10 cellular contexts compared by ENCODE assay signal in genomic region chr6:18261877-18262276, GRCh38. TPM values are rescaled to one million over a fixed set of nuclear protein-coding genes. Genes with fewer than 3 reads are reported as not detected.
DNase-seq lines count a peak whose midpoint lies in the region; ATAC-seq and TF ChIP-seq lines count a peak whose summit lies in the region.
"Had no signal": no experiment of that assay in that cellular context is flagged by ENCODE, and none has a peak within 500 bp of the region (broad histone marks: within the 10 kb centered on the region; RNA-seq: fewer than 3 reads in every experiment).

No MANE protein-coding gene starts in this region.

- H4K5ac ChIP-seq in mesendoderm (ENCODE audit: low read length) = no peak overlapping the region

- H4K20me1 ChIP-seq in BLaER1 treated with 17β-estradiol and CSF1 and Interleukin-3, amounts not matched to agents 10 nM and 100 nM = peaks cover 35 to 65% (median 61%) of the 10 kb centered on the region in 11 experiments
- H4K20me1 ChIP-seq in GM23338 (replicated peaks; ENCODE audit: insufficient read depth) = peaks cover 42% of the 10 kb centered on the region

- H3K27me3 ChIP-seq in BLaER1 treated with 17β-estradiol and CSF1 and Interleukin-3, amounts not matched to agents 10 nM and 100 nM = no peaks in the 10 kb centered on the region
- H3K27me3 ChIP-seq in GM23338 (ENCODE audit: insufficient read depth) (peaks cover 7% of the 10 kb centered on the region; the same call in 1 of the 2 replicates), mesendoderm (ENCODE audit: insufficient read depth, low read length, poor library complexity) (no peaks in the 10 kb centered on the region)
- H3K27me3 ChIP-seq: heart left ventricle had no signal

- H3K4me3 ChIP-seq in BLaER1 treated with 17β-estradiol and CSF1 and Interleukin-3, amounts not matched to agents 10 nM and 100 nM = peak overlapping the region; percentile 83 to 97 (median 92); a peak in 15 of 20 replicates
- peak overlapping the region; percentile 97 for H3K4me3 ChIP-seq in GM23338
- no peak overlapping the region for H3K4me3 ChIP-seq in mesendoderm (ENCODE audit: low read length)

- H3K9me3 ChIP-seq in BLaER1 treated with 17β-estradiol and CSF1 and Interleukin-3, amounts not matched to agents 10 nM and 100 nM (replicated peaks in 1 of 11) = peaks cover 12 to 17% (median 16%) of the 10 kb centered on the region in 11 experiments
- H3K9me3 ChIP-seq: heart left ventricle had no signal

- ATAC-seq in GM23338 (no peak), HG03108 (IDR thresholded peaks at IDR 0.05; ENCODE audit: unreplicated experiment) (no peak)
- ATAC-seq: heart left ventricle had no signal

- H2AFZ ChIP-seq in GM23338 = no peak overlapping the region

- peaks cover 78% of the 10 kb centered on the region for H3K36me3 Mint-ChIP-seq in GM23338 (ENCODE audit: low read depth)
- peaks cover 69% of the 10 kb centered on the region for H3K36me3 Mint-ChIP-seq in activated CD4-positive, alpha-beta memory T cell treated with anti-CD3 and anti-CD28 coated beads, Interleukin-2, amount 10 ng/mL, durations not matched to agents 7 days and 5 days (ENCODE audit: low read depth)

- H3K9me3 Mint-ChIP-seq in GM23338 = peaks cover 14% of the 10 kb centered on the region
- peaks cover 3% of the 10 kb centered on the region for H3K9me3 Mint-ChIP-seq in activated CD4-positive, alpha-beta memory T cell treated with anti-CD3 and anti-CD28 coated beads, Interleukin-2, amount 10 ng/mL, durations not matched to agents 7 days and 5 days

- CTCF ChIA-PET in activated CD4-positive, alpha-beta memory T cell treated with anti-CD3 and anti-CD28 coated beads, Interleukin-2, amount 10 ng/mL, durations not matched to agents 7 days and 5 days (lab: Charles Lee) = no interaction called here

- TF ChIP-seq CTCF in GM23338 (conservative IDR thresholded peaks at IDR 0.05; ENCODE audit: low read depth in 2 of 2) = no peak

- peak overlapping the region; percentile 76 to 96 (median 85) for H3K4me2 ChIP-seq in BLaER1 treated with 17β-estradiol and CSF1 and Interleukin-3, amounts not matched to agents 10 nM and 100 nM
- H3K4me2 ChIP-seq in GM23338 (peak overlapping the region; percentile 93), mesendoderm (ENCODE audit: low read length) (peak overlapping the region; percentile 31)

- H3K79me1 ChIP-seq in mesendoderm (ENCODE audit: low read length) = peaks cover 2% of the 10 kb centered on the region

- H4K8ac ChIP-seq in mesendoderm (ENCODE audit: low read depth, low read length) = no peak overlapping the region

- peaks cover 72% of the 10 kb centered on the region for H3K79me2 ChIP-seq in GM23338 (replicated peaks; ENCODE audit: insufficient read depth)
- peaks cover 61% of the 10 kb centered on the region for H3K79me2 ChIP-seq in mesendoderm (ENCODE audit: control insufficient read depth, insufficient read depth, low read length)

- H2BK120ac ChIP-seq in mesendoderm (ENCODE audit: low read depth, low read length) = no peak overlapping the region

- H3K23ac ChIP-seq in mesendoderm (ENCODE audit: low read length) = no peak overlapping the region

- H3K4me1 Mint-ChIP-seq in GM23338 = peaks cover 35% of the 10 kb centered on the region
- H3K4me1 Mint-ChIP-seq in activated CD4-positive, alpha-beta memory T cell treated with anti-CD3 and anti-CD28 coated beads, Interleukin-2, amount 10 ng/mL, durations not matched to agents 7 days and 5 days = peaks cover 57% of the 10 kb centered on the region

- WGBS in mesendoderm (ENCODE audit: extremely low coverage, insufficient coverage, low lambda C conversion rate) = no CpG with 5 or more reads among the region's 6 CpGs

- POLR2A ChIA-PET in activated CD4-positive, alpha-beta memory T cell treated with anti-CD3 and anti-CD28 coated beads, Interleukin-2, amount 10 ng/mL, durations not matched to agents 7 days and 5 days (lab: Charles Lee) = interaction anchor here (1.6 kb wide), 1 partner anchor 15 kb away, joined by 7 read pairs; no protein-coding TSS in a partner anchor

- H3K4ac ChIP-seq in mesendoderm (ENCODE audit: low read depth, low read length) = no peak overlapping the region

- no peak overlapping the region for H2AK5ac ChIP-seq in mesendoderm (ENCODE audit: low read length)

- 0 out of 2 replicates have a peak, but pooled peaks cover 6% of the 10 kb centered on the region for H3F3A ChIP-seq in GM23338 (replicated peaks; ENCODE audit: low read depth)

- peak overlapping the region; percentile 61 to 99 (median 95); a peak in 18 of 22 replicates for H3K27ac ChIP-seq in BLaER1 treated with 17β-estradiol and CSF1 and Interleukin-3, amounts not matched to agents 10 nM and 100 nM
- H3K27ac ChIP-seq in GM23338 (ENCODE audit: low read depth) (peak overlapping the region; percentile 63), mesendoderm (ENCODE audit: low read depth, low read length) (no peak overlapping the region)

- peak overlapping the region; percentile 50 for H3K56ac ChIP-seq in mesendoderm (ENCODE audit: low read length)

- no peak overlapping the region for H2BK5ac ChIP-seq in mesendoderm (ENCODE audit: low read length)

- H3K9me2 ChIP-seq in GM23338 (ENCODE audit: insufficient read depth) = no peaks in the 10 kb centered on the region

- H3K4me1 ChIP-seq in BLaER1 treated with 17β-estradiol and CSF1 and Interleukin-3, amounts not matched to agents 10 nM and 100 nM = peaks cover 42 to 47% (median 44%) of the 10 kb centered on the region in 10 experiments
- H3K4me1 ChIP-seq in GM23338 (ENCODE audit: insufficient read depth) (peaks cover 37% of the 10 kb centered on the region), mesendoderm (ENCODE audit: control insufficient read depth, low read depth, low read length) (peaks cover 5% of the 10 kb centered on the region)

- H3K4me3 Mint-ChIP-seq in GM23338 = peak overlapping the region; percentile 92
- peak overlapping the region; percentile 93 for H3K4me3 Mint-ChIP-seq in activated CD4-positive, alpha-beta memory T cell treated with anti-CD3 and anti-CD28 coated beads, Interleukin-2, amount 10 ng/mL, durations not matched to agents 7 days and 5 days

- no peak for DNase-seq in GM23338 (ENCODE audit: low spot score)
- DNase-seq in activated CD4-positive, alpha-beta memory T cell treated with anti-CD3 and anti-CD28 coated beads, Interleukin-2, amount 10 ng/mL, durations not matched to agents 7 days and 5 days = no peak
- peak; percentile 17 for DNase-seq in mesendoderm
- no peak for DNase-seq in activated gamma-delta T cell treated with Interleukin-2 at 50 U/mL for 16 hours
- no peak for DNase-seq in globus pallidus (ENCODE audit: low spot score)
- DNase-seq in germinal center (ENCODE audit: low spot score) = no peak
- DNase-seq: heart left ventricle, NCI-H1417 had no signal

- peaks cover 21 to 62% (median 47%) of the 10 kb centered on the region in 11 experiments for H3K36me3 ChIP-seq in BLaER1 treated with 17β-estradiol and CSF1 and Interleukin-3, amounts not matched to agents 10 nM and 100 nM
- peaks cover 16% of the 10 kb centered on the region for H3K36me3 ChIP-seq in GM23338 (ENCODE audit: insufficient read depth)
- H3K36me3 ChIP-seq in mesendoderm (ENCODE audit: control insufficient read depth, insufficient read depth, low read length) = peaks cover 2% of the 10 kb centered on the region

- peaks cover 11% of the 10 kb centered on the region for H3K27me3 Mint-ChIP-seq in GM23338 (ENCODE audit: insufficient read depth, low read depth, poor library complexity)
- H3K27me3 Mint-ChIP-seq in activated CD4-positive, alpha-beta memory T cell treated with anti-CD3 and anti-CD28 coated beads, Interleukin-2, amount 10 ng/mL, durations not matched to agents 7 days and 5 days = no peaks in the 10 kb centered on the region

- no peak overlapping the region for H2BK15ac ChIP-seq in mesendoderm (replicated peaks; ENCODE audit: low read depth)

- H3K18ac ChIP-seq in mesendoderm (ENCODE audit: low read length) = no peak overlapping the region

- H3K27ac Mint-ChIP-seq in GM23338 = peak overlapping the region; percentile 92
- H3K27ac Mint-ChIP-seq in activated CD4-positive, alpha-beta memory T cell treated with anti-CD3 and anti-CD28 coated beads, Interleukin-2, amount 10 ng/mL, durations not matched to agents 7 days and 5 days = no peak overlapping the region

- H3K9ac ChIP-seq in BLaER1 treated with 17β-estradiol and CSF1 and Interleukin-3, amounts not matched to agents 10 nM and 100 nM = peak overlapping the region; percentile 59 to 98 (median 74); a peak in 17 of 22 replicates
- peak overlapping the region; percentile 61 for H3K9ac ChIP-seq in mesendoderm (ENCODE audit: low read length)

TF ChIP-seq in GM23338, 12 proteins besides CTCF, POLR2A, EP300 and RAD21 (continues in another document):
- no peak for TF ChIP-seq POLR2AphosphoS5 (IDR thresholded peaks at IDR 0.05; ENCODE audit: low read depth)
- no peak for TF ChIP-seq ZNF331 (CRISPR knock-in tag; IDR thresholded peaks at IDR 0.05; ENCODE audit: low read depth)
- TF ChIP-seq REST (IDR thresholded peaks at IDR 0.05; ENCODE audit: unreplicated experiment) = no peak
- no peak for TF ChIP-seq NANOG (IDR thresholded peaks at IDR 0.05; ENCODE audit: borderline replicate concordance)

RNA-seq across cellular contexts. Expression of gene DEK, which starts 2.5 kb away (rescaled TPM):
- total RNA-seq in GM23338 (2014; rRNA removed; shearing (Covaris generic)) = 213 and 218 TPM in 2 replicates
- 516 and 582 TPM in 2 replicates for polyA plus RNA-seq in GM23338 (2016; fragmentation: Nextera tagmentation; extraction: Ambion mirVana)
- total RNA-seq in activated CD4-positive, alpha-beta memory T cell treated with anti-CD3 and anti-CD28 coated beads, Interleukin-2, amount 10 ng/mL, durations not matched to agents 7 days and 5 days = 100 to 1,000 TPM; 194 to 203 TPM
- polyA plus RNA-seq in mesendoderm (2013, experiment 1 of 2) = 262 TPM
- 269 TPM for polyA plus RNA-seq in mesendoderm (2013, experiment 2 of 2)

Comparison
In these comparisons a context has a peak if more than half of its experiments do, and no peak if none do; other contexts are left out.
1. H3K4me2 ChIP-seq: peak in every context shown above with its lines; median percentile 93 in GM23338; 85 in BLaER1 treated with 17β-estradiol and CSF1 and Interleukin-3, amounts not matched to agents 10 nM and 100 nM; 31 in mesendoderm.